In genomic region chr2:241110607-241111442, GRCh38 we compare ENCODE assay signal across 11 cellular contexts. TPM values are rescaled to one million over a fixed set of nuclear protein-coding genes. Genes with fewer than 3 reads are reported as not detected.
DNase-seq lines count a peak whose midpoint lies in the region; ATAC-seq and TF ChIP-seq lines count a peak whose summit lies in the region.
"Had no signal": no experiment of that assay in that cellular context is flagged by ENCODE, and none has a peak within 500 bp of the region (broad histone marks: within the 10 kb centered on the region; RNA-seq: fewer than 3 reads in every experiment).

No MANE protein-coding gene starts in this region.

- ATAC-seq in naive thymus-derived CD4-positive, alpha-beta T cell = peak; percentile 17

- peak overlapping the region; percentile 68 to 89 (median 82) for H3K4me3 Mint-ChIP-seq in naive thymus-derived CD4-positive, alpha-beta T cell
- H3K4me3 Mint-ChIP-seq: brain had no signal

- H3K36me3 Mint-ChIP-seq in naive thymus-derived CD4-positive, alpha-beta T cell = peaks cover 16 to 63% (median 34%) of the 10 kb centered on the region in 5 donors
- H3K36me3 Mint-ChIP-seq: brain had no signal

- POLR2A ChIA-PET in naive thymus-derived CD4-positive, alpha-beta T cell (lab: Charles Lee) = interaction anchor here (0.6 to 13.6 kb wide), 9 partner anchors 10 to 102 kb away, joined by 3 to 150 read pairs (median 4); partner anchors contain the start of genes MTERF4, PASK and PPP1R7

- intact Hi-C loops in naive thymus-derived CD4-positive, alpha-beta T cell (cut with micrococcal nuclease) = no loop called here

- no peaks in the 10 kb centered on the region for H3K27me3 Mint-ChIP-seq in naive thymus-derived CD4-positive, alpha-beta T cell
- H3K27me3 Mint-ChIP-seq: brain had no signal

- H3K4me3 ChIP-seq in naive thymus-derived CD4-positive, alpha-beta T cell (ENCODE audit: low read length) = peak overlapping the region; percentile 56
- H3K4me3 ChIP-seq: thoracic aorta had no signal

- H3K36me3 ChIP-seq in naive thymus-derived CD4-positive, alpha-beta T cell (ENCODE audit: control insufficient read depth in 2 of 3, insufficient read depth in 3 of 3, low read length in 3 of 3) = peaks cover 0 to 23% (median 7%) of the 10 kb centered on the region in 3 experiments
- H3K36me3 ChIP-seq: thoracic aorta had no signal

- peak overlapping the region; percentile 81 to 99 (median 98) for H3K27ac Mint-ChIP-seq in naive thymus-derived CD4-positive, alpha-beta T cell
- H3K27ac Mint-ChIP-seq: brain had no signal

- CTCF ChIA-PET in naive thymus-derived CD4-positive, alpha-beta T cell (lab: Charles Lee) = interaction anchor here (0.6 to 1.8 kb wide), 4 partner anchors 15 to 403 kb away, joined by 3 to 6 read pairs (median 4); partner anchors contain the start of gene PPP1R7

- DNase-seq in GM20000 (ENCODE audit: low spot score) (peak; percentile 66), MV-4-11 (lab: John Stamatoyannopoulos, UW) (peak; percentile 70), NCI-H2171 (lab: John Stamatoyannopoulos, UW) (no peak), GF-D8 (lab: John Stamatoyannopoulos, UW) (no peak)
- DNase-seq in naive thymus-derived CD4-positive, alpha-beta T cell = no peak
- no peak for DNase-seq in stimulated activated CD4-positive, alpha-beta T cell treated with anti-CD3 and anti-CD28 coated beads, Interleukin-4, amount 100 ng/mL, for 4 hours
- DNase-seq: EL, KBM-7 had no signal

- H3K27me3 ChIP-seq in naive thymus-derived CD4-positive, alpha-beta T cell (ENCODE audit: control insufficient read depth in 2 of 2, insufficient read depth in 2 of 2, low read length in 2 of 2) = no peaks in the 10 kb centered on the region

- H3K27ac ChIP-seq in naive thymus-derived CD4-positive, alpha-beta T cell (ENCODE audit: low read depth, low read length) = peak overlapping the region; percentile 70
- H3K27ac ChIP-seq: thoracic aorta had no signal

- TF ChIP-seq POLR2A in GM15510 (IDR thresholded peaks at IDR 0.05; ENCODE audit: borderline replicate concordance, extremely low read depth, insufficient read length) = peak; percentile 39

- TF ChIP-seq CTCF in GM20000 (IDR thresholded peaks at IDR 0.05; ENCODE audit: extremely low read depth, missing control alignments) = no peak

- H3K9me3 Mint-ChIP-seq in naive thymus-derived CD4-positive, alpha-beta T cell = peaks cover 0 to 11% (median 8%) of the 10 kb centered on the region in 11 donors
- H3K9me3 Mint-ChIP-seq: brain had no signal

- peaks cover 22 to 64% (median 63%) of the 10 kb centered on the region in 7 donors for H3K4me1 Mint-ChIP-seq in naive thymus-derived CD4-positive, alpha-beta T cell
- H3K4me1 Mint-ChIP-seq: brain had no signal

- peaks cover 0 to 6% (median 0%) of the 10 kb centered on the region in 3 experiments for H3K9me3 ChIP-seq in naive thymus-derived CD4-positive, alpha-beta T cell (ENCODE audit: control insufficient read depth in 2 of 3, low read length in 3 of 3)
- H3K9me3 ChIP-seq: thoracic aorta had no signal

- peaks cover 36 to 42% of the 10 kb centered on the region in 2 donors for H3K4me1 ChIP-seq in naive thymus-derived CD4-positive, alpha-beta T cell (ENCODE audit: control insufficient read depth in 2 of 2, insufficient read depth in 2 of 2, low read length in 2 of 2)

RNA-seq across cellular contexts. Expression of gene MTERF4, which starts 8.7 kb away (rescaled TPM):
- total RNA-seq in naive thymus-derived CD4-positive, alpha-beta T cell = 100 to 1,000 TPM in 2 of 5 experiments, 10 to 100 TPM in 3; 45.3 to 214 (median 91.8) TPM
- polyA plus RNA-seq in naive thymus-derived CD4-positive, alpha-beta T cell = 10 to 100 TPM; 73.1 to 82.3 TPM

RNA-seq across cellular contexts. Expression of gene PASK, which starts 38.4 kb away (rescaled TPM):
- total RNA-seq in naive thymus-derived CD4-positive, alpha-beta T cell = 100 to 1,000 TPM in 3 of 5 experiments, 10 to 100 TPM in 2; 72.0 to 160 (median 127) TPM
- 10 to 100 TPM; 15.0 to 25.3 TPM for polyA plus RNA-seq in naive thymus-derived CD4-positive, alpha-beta T cell

RNA-seq across cellular contexts. Expression of gene PPP1R7, which starts 39.4 kb away (rescaled TPM):
- 100 to 1,000 TPM in 1 of 5 experiments, 10 to 100 TPM in 4; 39.2 to 105 (median 55.3) TPM for total RNA-seq in naive thymus-derived CD4-positive, alpha-beta T cell
- polyA plus RNA-seq in naive thymus-derived CD4-positive, alpha-beta T cell = 100 to 1,000 TPM; 110 to 122 TPM

Comparison
In these comparisons a context has a peak if more than half of its experiments do, and no peak if none do; other contexts are left out.
1. DNase-seq: peak in GM20000 (single experiment) and MV-4-11 (single experiment); none in naive thymus-derived CD4-positive, alpha-beta T cell (0 of 9), NCI-H2171 (single experiment), stimulated activated CD4-positive, alpha-beta T cell treated with anti-CD3 and anti-CD28 coated beads, Interleukin-4, amount 100 ng/mL, for 4 hours (0 of 2) and GF-D8 (single experiment).